In the genomic region with DNA sequence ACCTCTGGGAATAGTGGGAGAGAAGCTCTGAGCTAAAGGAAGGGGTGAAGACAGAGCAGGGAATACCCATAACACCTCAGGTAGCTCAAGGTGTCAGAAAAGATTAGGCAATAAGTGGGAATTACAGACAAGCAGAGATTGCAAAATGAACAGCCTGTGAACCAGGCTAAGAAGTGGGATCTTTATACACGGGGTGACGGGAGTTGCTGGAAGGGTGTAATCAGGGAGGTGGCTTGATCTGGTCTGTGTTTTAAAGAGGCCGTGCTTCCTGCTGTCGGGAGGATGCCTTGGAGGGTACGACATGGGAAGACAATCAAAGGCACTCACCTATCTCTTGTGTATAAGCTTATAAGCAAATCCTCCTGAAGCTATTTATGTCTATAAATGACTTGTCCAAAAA, we compare ENCODE assay signal across 24 cellular contexts.
A peak's percentile ranks its signal among the peaks of the same experiment; 100 is the strongest.
DNase-seq lines count a peak whose midpoint lies in the region; ATAC-seq, FAIRE-seq and TF ChIP-seq lines count a peak whose summit lies in the region.
"Had no signal": no experiment of that assay in that cellular context is flagged by ENCODE, and none has a peak within 500 bp of the region (broad histone marks: within the 10 kb centered on the region; RNA-seq: fewer than 3 reads in every experiment).

No MANE protein-coding gene starts in this region.

- TF ChIP-seq CTCF in bronchial epithelial cell (IDR thresholded peaks at IDR 0.05; ENCODE audit: insufficient read depth, low read length, severe bottlenecking) = no peak
- no peak for TF ChIP-seq CTCF in coronary artery (IDR thresholded peaks at IDR 0.05)

- DNase-seq in NCI-H524 (lab: John Stamatoyannopoulos, UW) (peak; percentile 63 to 81), NCI-H82 (lab: John Stamatoyannopoulos, UW) (peak; percentile 75), bronchial epithelial cell (ENCODE audit: low read depth) (no peak), NCI-H345 (lab: John Stamatoyannopoulos, UW) (no peak), coronary artery (ENCODE audit: low spot score) (no peak)
- DNase-seq: 8988T; ACHN; AML-193; BE2C; CD4-positive, alpha-beta T cell; CD8-positive, alpha-beta memory T cell; DMS 273 treated with DMSO at 0.1 percent for 48 hours; DMS79; GF-D8; GOT3; HFFc6 had no signal

- no peak overlapping the region for H3K27ac ChIP-seq in coronary artery
- H3K27ac ChIP-seq: A549; BLaER1 treated with 17β-estradiol and CSF1 and Interleukin-3, amounts not matched to agents 10 nM and 100 nM had no signal

- no peak overlapping the region for H3K4me3 ChIP-seq in bronchial epithelial cell (ENCODE audit: low read depth, low read length)
- H3K4me3 ChIP-seq in coronary artery = no peak overlapping the region
- H3K4me3 ChIP-seq: A549; BLaER1 treated with 17β-estradiol and CSF1 and Interleukin-3, amounts not matched to agents 10 nM and 100 nM; HAP-1 had no signal

- peak; percentile 72 for FAIRE-seq in bronchial epithelial cell (lab: Jason Lieb, UNC)
- FAIRE-seq: A549, D721Med, GM12891, GM18507, H54 had no signal

- no peaks in the 10 kb centered on the region for H3K36me3 ChIP-seq in bronchial epithelial cell (ENCODE audit: control insufficient read depth, insufficient read depth, low read length)
- H3K36me3 ChIP-seq: BE2C; BLaER1 treated with 17β-estradiol and CSF1 and Interleukin-3, amounts not matched to agents 10 nM and 100 nM; HAP-1 had no signal

- no peaks in the 10 kb centered on the region for H3K27me3 ChIP-seq in bronchial epithelial cell (ENCODE audit: control insufficient read depth, insufficient read depth, low read length)
- H3K27me3 ChIP-seq: BE2C; BLaER1 treated with 17β-estradiol and CSF1 and Interleukin-3, amounts not matched to agents 10 nM and 100 nM had no signal

- no peak for ATAC-seq in GM21528 (IDR thresholded peaks at IDR 0.05; ENCODE audit: low FRiP score, unreplicated experiment)
- ATAC-seq: A549 had no signal

Comparison
In these comparisons a context has a peak if more than half of its experiments do, and no peak if none do; other contexts are left out.
1. DNase-seq: peak in NCI-H524 (2 of 2) and NCI-H82 (single experiment); none in bronchial epithelial cell (single experiment), NCI-H345 (single experiment) and coronary artery (single experiment).